In the genomic region with DNA sequence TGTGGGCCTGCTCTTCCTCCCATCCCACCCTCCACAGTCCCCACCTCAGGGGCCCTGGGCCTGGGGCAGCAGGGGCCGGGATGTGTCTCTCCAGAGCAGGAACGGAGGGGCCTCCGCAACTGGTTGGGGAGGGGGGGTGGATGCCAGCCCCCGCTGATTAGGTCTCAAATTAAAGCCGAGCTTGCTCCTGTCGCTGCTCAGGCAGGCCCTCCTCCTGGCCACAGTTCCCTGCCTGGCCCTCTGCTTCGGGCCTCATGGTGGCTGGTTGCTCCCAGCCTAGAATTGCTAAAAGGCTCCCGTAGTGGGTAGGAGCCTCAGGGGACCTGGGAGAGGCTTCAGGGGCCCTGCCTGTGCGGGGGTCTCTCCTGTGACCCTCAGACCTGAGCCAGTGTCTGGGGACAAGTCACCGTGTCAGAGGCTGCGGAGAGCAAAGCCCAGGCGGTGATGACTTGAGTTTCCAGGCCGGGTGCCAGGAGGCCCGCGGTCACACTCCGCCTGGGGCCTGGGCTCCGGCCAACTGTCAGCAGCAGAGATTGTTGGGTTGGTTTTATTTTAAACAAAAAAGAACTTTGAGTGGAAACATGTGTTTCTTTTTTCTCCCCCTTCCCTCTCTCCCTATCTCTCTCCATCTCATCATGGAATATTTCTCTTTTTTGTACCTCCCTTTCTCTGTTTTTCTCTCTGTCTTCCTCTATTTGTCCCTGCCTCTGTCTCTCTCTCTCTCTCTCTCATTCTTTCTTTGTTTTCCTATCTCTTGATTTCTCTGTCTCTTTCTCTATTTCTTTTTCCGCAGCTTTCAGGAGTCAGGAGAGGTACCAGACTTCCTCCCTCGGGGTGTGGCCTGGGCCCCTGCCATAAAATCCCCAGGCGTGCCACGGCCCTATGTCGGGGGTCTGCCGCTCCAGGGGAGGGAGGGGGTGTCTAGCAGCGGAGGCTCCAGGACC, we compare ENCODE assay signal across 1 cellular context.
TF ChIP-seq lines count a peak whose summit lies in the region.

No MANE protein-coding gene starts in this region.

TF ChIP-seq in IMR-90, 13 proteins besides CTCF, POLR2A, EP300 and RAD21 (continued from another document):
- TF ChIP-seq ELK1 (IDR thresholded peaks at IDR 0.05; ENCODE audit: borderline replicate concordance, low read depth, low read length): no peak
